28 cellular contexts compared by ENCODE assay signal in the genomic region with DNA sequence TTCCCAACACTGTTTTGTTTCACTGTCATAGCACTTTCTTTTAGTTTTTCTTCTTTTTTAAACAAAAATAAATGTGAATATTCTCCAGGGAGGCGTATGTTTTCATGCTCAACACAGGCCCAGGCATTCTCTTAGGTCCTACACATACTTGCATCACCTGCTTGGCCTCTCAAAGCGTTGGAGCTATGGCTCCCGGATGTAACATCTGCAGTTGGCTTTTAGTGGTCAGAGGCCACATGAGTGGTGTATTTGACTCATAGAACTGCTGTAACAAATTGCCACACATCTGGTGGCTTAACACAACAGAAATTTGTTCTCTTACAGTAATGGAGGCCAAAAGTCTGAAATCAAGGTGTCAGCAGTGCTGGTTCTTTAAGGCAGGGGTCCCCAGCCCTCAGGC. TPM values are rescaled to one million over a fixed set of nuclear protein-coding genes. Genes with fewer than 3 reads are reported as not detected.
DNase-seq lines count a peak whose midpoint lies in the region; ATAC-seq, FAIRE-seq and TF ChIP-seq lines count a peak whose summit lies in the region.
"Had no signal": no experiment of that assay in that cellular context is flagged by ENCODE, and none has a peak within 500 bp of the region (broad histone marks: within the 10 kb centered on the region; RNA-seq: fewer than 3 reads in every experiment).

No MANE protein-coding gene starts in this region.

- no peaks in the 10 kb centered on the region; the same call in 1 of the 2 replicates for H3K9me3 ChIP-seq in K562 (replicated peaks; ENCODE audit: control insufficient read depth, insufficient read depth, low read depth, low read length)
- H3K9me3 ChIP-seq in neutrophil = no peaks in the 10 kb centered on the region
- H3K9me3 ChIP-seq: vagina had no signal

- H3K4me3 ChIP-seq in NB4 (ENCODE audit: low read depth, low read length) = no peak overlapping the region
- H3K4me3 ChIP-seq in K562 = no peak overlapping the region
- no peak overlapping the region for H3K4me3 ChIP-seq in neutrophil (ENCODE audit: low read depth in 1 of 2, low read length in 1 of 2)
- H3K4me3 ChIP-seq: GM12878, vagina had no signal

- CTCF ChIA-PET in K562 (lab: Yijun Ruan, JAX; ENCODE audit: low intra/inter-chr PET ratio) = no interaction called here
- CTCF ChIA-PET in activated CD4-positive, alpha-beta memory T cell treated with anti-CD3 and anti-CD28 coated beads for 36 hours (lab: Charles Lee) = interaction anchor here (1.0 to 3.0 kb wide), 2 partner anchors 12 to 100 kb away, joined by 3 to 13 read pairs; no protein-coding TSS in a partner anchor

- TF ChIP-seq EP300 in K562 (IDR thresholded peaks at IDR 0.05; ENCODE audit: low read length) = no peak

- H3K27ac ChIP-seq in K562 (ENCODE audit: extremely low read depth, low read depth, low read length) (no peak overlapping the region), neutrophil (peak overlapping the region; percentile 24)
- H3K27ac ChIP-seq: 22Rv1, brain microvascular endothelial cell, vagina had no signal

- BruUV-seq in K562 (replicated peaks; lab: Mats Ljungman, UMichigan) = no TSS peak

- peaks cover 7 to 22% of the 10 kb centered on the region in 2 experiments for H3K27me3 ChIP-seq in K562 (ENCODE audit: control insufficient read depth in 2 of 2, insufficient read depth in 2 of 2, low read length in 2 of 2)
- peaks cover 30% of the 10 kb centered on the region for H3K27me3 ChIP-seq in neutrophil
- H3K27me3 ChIP-seq: brain microvascular endothelial cell, vagina had no signal

- H3K36me3 ChIP-seq in K562 (ENCODE audit: control insufficient read depth, insufficient read depth, low read length) = no peaks in the 10 kb centered on the region
- H3K36me3 ChIP-seq in neutrophil = no peaks in the 10 kb centered on the region
- H3K36me3 ChIP-seq: brain microvascular endothelial cell, vagina, WERI-Rb-1 had no signal

- H3K4me1 ChIP-seq in K562 (replicated peaks in 1 of 2; ENCODE audit: control insufficient read depth in 2 of 2, insufficient read depth in 2 of 2, low read length in 2 of 2) (peaks cover 22 to 27% of the 10 kb centered on the region in 2 experiments), neutrophil (ENCODE audit: control insufficient read depth in 1 of 2, insufficient read depth in 1 of 2, low read depth in 1 of 2, low read length in 1 of 2) (peaks cover 6 to 16% of the 10 kb centered on the region in 2 experiments)
- H3K4me1 ChIP-seq: vagina had no signal

- no peak for TF ChIP-seq POLR2A in NB4 (IDR thresholded peaks at IDR 0.05; ENCODE audit: extremely low read depth, insufficient read length)
- TF ChIP-seq POLR2A in K562 (conservative IDR thresholded peaks at IDR 0.05) = no peak

- peak overlapping the region; percentile 7; the same call in 1 of the 2 replicates for H2AFZ ChIP-seq in K562 (ENCODE audit: low read depth, low read length)

- no peak for ATAC-seq in K562
- ATAC-seq: GM12878; left ventricle myocardium superior; naive thymus-derived CD8-positive, alpha-beta T cell; Right ventricle myocardium inferior; stimulated activated naive CD8-positive, alpha-beta T cell treated with anti-CD3 and anti-CD28 coated beads, Interleukin-15, Interleukin-2, amounts not matched to agents 100 U/mL and 50 U/mL, for 24 hours had no signal

- no peaks in the 10 kb centered on the region for H3K9me3 Mint-ChIP-seq in activated CD4-positive, alpha-beta memory T cell treated with anti-CD3 and anti-CD28 coated beads for 36 hours
- H3K9me3 Mint-ChIP-seq: activated CD4-positive, alpha-beta T cell treated with anti-CD3 and anti-CD28 coated beads, Interleukin-2, amount 10 ng/mL, durations not matched to agents 24 days and 14 days; activated naive CD4-positive, alpha-beta T cell treated with anti-CD3 and anti-CD28 coated beads for 36 hours; IgD-negative memory B cell had no signal

- TF ChIP-seq CTCF in NB4 (IDR thresholded peaks at IDR 0.05; ENCODE audit: low read depth, low read length) (no peak), K562 (IDR thresholded peaks at IDR 0.05 in 2 of 3, conservative IDR thresholded peaks at IDR 0.05 in 1 of 3; ENCODE audit: insufficient read depth in 2 of 3, low read depth in 1 of 3, low read length in 3 of 3) (no peak), neutrophil (IDR thresholded peaks at IDR 0.05) (no peak)

- H3K9ac ChIP-seq in K562 (ENCODE audit: insufficient read depth in 1 of 2, low read depth in 2 of 2, low read length in 2 of 2) = no peak overlapping the region

- no peaks in the 10 kb centered on the region for H3K4me1 Mint-ChIP-seq in activated CD4-positive, alpha-beta memory T cell treated with anti-CD3 and anti-CD28 coated beads for 36 hours (ENCODE audit: low read depth)
- H3K4me1 Mint-ChIP-seq: activated CD4-positive, alpha-beta T cell treated with anti-CD3 and anti-CD28 coated beads, Interleukin-2, amount 10 ng/mL, durations not matched to agents 24 days and 14 days; IgD-negative memory B cell; naive thymus-derived CD8-positive, alpha-beta T cell had no signal

- DNase-seq in DMS 273 (lab: John Stamatoyannopoulos, UW; ENCODE audit: unreplicated experiment) = peak; percentile 36
- DNase-seq in DMS 273 treated with DMSO at 0.1 percent for 48 hours (lab: John Stamatoyannopoulos, UW) = no peak
- DNase-seq in NB4 (ENCODE audit: low read depth) = peak; percentile 91
- no peak for DNase-seq in K562 (ENCODE audit: extremely low read depth in 1 of 4, low spot score in 3 of 4)
- DNase-seq in ureter (ENCODE audit: low spot score) = no peak
- DNase-seq in G401 (ENCODE audit: low spot score) = no peak
- no peak for DNase-seq in activated CD4-positive, alpha-beta memory T cell treated with anti-CD3 and anti-CD28 coated beads for 36 hours
- DNase-seq: activated CD4-positive, alpha-beta T cell treated with anti-CD3 and anti-CD28 coated beads, Interleukin-2, amount 10 ng/mL, durations not matched to agents 24 days and 14 days; activated naive CD4-positive, alpha-beta T cell treated with anti-CD3 and anti-CD28 coated beads for 36 hours; activated T-cell treated with anti-CD3 and anti-CD28 coated beads, Interleukin-2, amount 50 U/mL, for 48 hours; amniotic stem cell; brain microvascular endothelial cell; Calu3; left ventricle myocardium superior; midbrain; naive thymus-derived CD8-positive, alpha-beta T cell; NCI-H1048; NCI-H187 treated with DMSO at 0.1 percent for 48 hours; NCI-H526 treated with DMSO at 0.1 percent for 48 hours; OCI-M1; stimulated activated naive CD8-positive, alpha-beta T cell treated with anti-CD3 and anti-CD28 coated beads, Interleukin-15, Interleukin-2, amounts not matched to agents 100 U/mL and 50 U/mL, for 24 hours; WERI-Rb-1 had no signal

- TF ChIP-seq RAD21 in K562 (CRISPR knock-in tag; conservative IDR thresholded peaks at IDR 0.05 in 1 of 2, IDR thresholded peaks at IDR 0.05 in 1 of 2) = no peak

- H3K27ac Mint-ChIP-seq in activated CD4-positive, alpha-beta memory T cell treated with anti-CD3 and anti-CD28 coated beads for 36 hours = no peak overlapping the region
- H3K27ac Mint-ChIP-seq: activated CD4-positive, alpha-beta T cell treated with anti-CD3 and anti-CD28 coated beads, Interleukin-2, amount 10 ng/mL, durations not matched to agents 24 days and 14 days; activated naive CD4-positive, alpha-beta T cell treated with anti-CD3 and anti-CD28 coated beads for 36 hours; naive thymus-derived CD8-positive, alpha-beta T cell had no signal

- FAIRE-seq in K562 (lab: Jason Lieb, UNC) = no peak
- FAIRE-seq: GM12878 had no signal

- H4K20me1 ChIP-seq in K562 (replicated peaks; ENCODE audit: control insufficient read depth, insufficient read depth, low read length) = no peaks in the 10 kb centered on the region

- H3K9me1 ChIP-seq in K562 (ENCODE audit: control insufficient read depth, insufficient read depth, low read length) = peaks cover 2% of the 10 kb centered on the region

- H3K36me3 Mint-ChIP-seq in activated CD4-positive, alpha-beta memory T cell treated with anti-CD3 and anti-CD28 coated beads for 36 hours = no peaks in the 10 kb centered on the region
- H3K36me3 Mint-ChIP-seq: naive thymus-derived CD8-positive, alpha-beta T cell had no signal

- no peak overlapping the region for H3K4me2 ChIP-seq in K562 (ENCODE audit: insufficient read depth, low read length)

- POLR2A ChIA-PET in K562 (lab: Yijun Ruan, JAX) = no interaction called here
- POLR2A ChIA-PET in activated CD4-positive, alpha-beta memory T cell treated with anti-CD3 and anti-CD28 coated beads for 36 hours (lab: Charles Lee) = no interaction called here

- no peaks in the 10 kb centered on the region for H3K79me2 ChIP-seq in K562 (ENCODE audit: control insufficient read depth, insufficient read depth, low read length)

- WGBS in K562 (ENCODE audit: insufficient coverage, low coverage, missing lambda C conversion rate) = 26% methylated on average over 3 of the region's 3 CpGs

- intact Hi-C loops in K562 (cut with micrococcal nuclease) = no loop called here
- intact Hi-C loops in activated CD4-positive, alpha-beta memory T cell treated with anti-CD3 and anti-CD28 coated beads for 36 hours (cut with micrococcal nuclease) = no loop called here

- peaks cover 12% of the 10 kb centered on the region for H3K27me3 Mint-ChIP-seq in activated CD4-positive, alpha-beta memory T cell treated with anti-CD3 and anti-CD28 coated beads for 36 hours

- no peak overlapping the region for H3K4me3 Mint-ChIP-seq in activated CD4-positive, alpha-beta memory T cell treated with anti-CD3 and anti-CD28 coated beads for 36 hours
- H3K4me3 Mint-ChIP-seq: activated CD4-positive, alpha-beta T cell treated with anti-CD3 and anti-CD28 coated beads, Interleukin-2, amount 10 ng/mL, durations not matched to agents 24 days and 14 days; activated naive CD4-positive, alpha-beta T cell treated with anti-CD3 and anti-CD28 coated beads for 36 hours; IgD-negative memory B cell; naive thymus-derived CD8-positive, alpha-beta T cell had no signal

- in situ Hi-C loops in K562 (cut with MboI) = no loop called here
- in situ Hi-C loops in G401 (cut with HindIII; ENCODE audit: low sequenced_read_pairs) = no loop called here

RNA-seq across cellular contexts. Expression of a gene that starts 44.6 kb away (rescaled TPM):
- total RNA-seq in K562 (2011; cell fraction: chromatin; rRNA removed; ENCODE audit: low replicate concordance) = 26.3 and 101 TPM in 2 replicates
- 11.8 and 19.5 TPM in 2 replicates for total RNA-seq in K562 (2011; cell fraction: nucleolus; rRNA removed)
- 31.3 and 31.5 TPM in 2 replicates for total RNA-seq in K562 (2011; cell fraction: nucleoplasm; rRNA removed)
- total RNA-seq in K562 (2014; rRNA removed) (78.9 and 99.7 TPM in 2 replicates), K562 (2014; rRNA removed; fragmentation: Illumina TruSeq; extraction: Trizol) (144 and 166 TPM in 2 replicates), K562 (2015; rRNA removed; fragmentation: Illumina TruSeq; extraction: Trizol) (109 and 116 TPM in 2 replicates), K562 (2021) (83.6 and 84.0 TPM in 2 replicates), ureter (15.6 TPM)
- polyA plus RNA-seq in K562 (2011; rRNA removed) (63.0 and 93.8 TPM in 2 replicates), K562 (2014; fragmentation: Illumina TruSeq; extraction: Trizol) (91.4 and 106 TPM in 2 replicates), K562 (2014; fragmentation: Nextera tagmentation; extraction: Ambion mirVana) (100 to 1,000 TPM; 177 TPM), K562 (2014; rRNA removed) (98.5 and 119 TPM in 2 replicates)
- polyA plus RNA-seq in K562 (2011; cell fraction: cytosol; rRNA removed) = 14.3 and 34.5 TPM in 2 replicates
- 19.3 and 28.7 TPM in 2 replicates for polyA plus RNA-seq in K562 (2011; cell fraction: nucleus; rRNA removed)
- 68.0 and 79.5 TPM in 2 replicates for polyA plus RNA-seq in K562 (2012)
- 128 and 131 TPM in 2 replicates for polyA minus RNA-seq in K562 (2011; rRNA and poly(A)+ RNA removed)
- polyA minus RNA-seq in K562 (2011; cell fraction: cytosol; rRNA and poly(A)+ RNA removed) = 38.6 and 42.2 TPM in 2 replicates
- polyA minus RNA-seq in K562 (2011; cell fraction: nucleus; rRNA and poly(A)+ RNA removed) = 47.5 and 94.1 TPM in 2 replicates
- 51.6 and 65.5 TPM in 2 replicates for total RNA-seq in G401 (2014; rRNA removed; shearing (Covaris generic))
- total RNA-seq in activated CD4-positive, alpha-beta memory T cell treated with anti-CD3 and anti-CD28 coated beads for 36 hours = 10 to 100 TPM; 76.9 to 77.4 TPM

Comparison
In these comparisons a context has a peak if more than half of its experiments do, and no peak if none do; other contexts are left out.
1. DNase-seq: peak in DMS 273 (single experiment) and NB4 (single experiment); none in DMS 273 treated with DMSO at 0.1 percent for 48 hours (single experiment), K562 (0 of 4), ureter (single experiment), G401 (single experiment) and activated CD4-positive, alpha-beta memory T cell treated with anti-CD3 and anti-CD28 coated beads for 36 hours (single experiment).